Comparison of ENCODE assay signal across 11 cellular contexts in genomic region chr11:36928621-36929020, GRCh38.
"Had no signal": no experiment of that assay in that cellular context is flagged by ENCODE, and none has a peak within 500 bp of the region (broad histone marks: within the 10 kb centered on the region; RNA-seq: fewer than 3 reads in every experiment).

No MANE protein-coding gene starts in this region.

- ATAC-seq: GM23338, HCT116 had no signal

- H3K27ac ChIP-seq: GM23248 had no signal

- DNase-seq: GM23248, GOT3, H7, H9, HCEC 1CT, HFFc6 had no signal

- H3K4me3 ChIP-seq: GM23248, GM23338, HAP-1 had no signal

- H2AFZ ChIP-seq: GM23248, GM23338 had no signal

- FAIRE-seq: H1, H54 had no signal

- H3K9ac ChIP-seq: GM23248 had no signal

- H3K4me2 ChIP-seq: GM23338 had no signal

- H3K4me1 ChIP-seq: HAP-1 had no signal

- H3K9me3 ChIP-seq: HAP-1 had no signal

- H3K36me3 ChIP-seq: HAP-1 had no signal
